10 cellular contexts compared by ENCODE assay signal in genomic region chr2:18519991-18520604, GRCh38. TPM values are rescaled to one million over a fixed set of nuclear protein-coding genes. Genes with fewer than 3 reads are reported as not detected.
DNase-seq lines count a peak whose midpoint lies in the region; ATAC-seq and TF ChIP-seq lines count a peak whose summit lies in the region.
"Had no signal": no experiment of that assay in that cellular context is flagged by ENCODE, and none has a peak within 500 bp of the region (broad histone marks: within the 10 kb centered on the region; RNA-seq: fewer than 3 reads in every experiment).

No MANE protein-coding gene starts in this region.

- TF ChIP-seq CTCF in fibroblast of the aortic adventitia (IDR thresholded peaks at IDR 0.05; ENCODE audit: insufficient read depth, low read length), result no peak
- TF ChIP-seq CTCF in stomach (IDR thresholded peaks at IDR 0.05), result no peak

- no peak overlapping the region for H3K4me3 ChIP-seq in fibroblast of the aortic adventitia (ENCODE audit: low read depth, low read length)
- no peak overlapping the region for H3K4me3 ChIP-seq in stomach
- H3K4me3 ChIP-seq: lung, prostate gland had no signal

- ATAC-seq in GM21381 (IDR thresholded peaks at IDR 0.05; ENCODE audit: unreplicated experiment), result peak; percentile 8
- ATAC-seq in HG02884 (IDR thresholded peaks at IDR 0.05; ENCODE audit: unreplicated experiment), result peak; percentile 4

- 35 to 47% (median 42%) methylated on average over 9 of the region's 9 CpGs for WGBS in stomach, 5 donors

- H3K9me3 ChIP-seq in stomach, result no peaks in the 10 kb centered on the region
- H3K9me3 ChIP-seq: prostate gland had no signal

- H3K4me1 ChIP-seq in stomach, result peaks cover 0 to 54% (median 25%) of the 10 kb centered on the region in 4 donors
- H3K4me1 ChIP-seq: prostate gland had no signal

- TF ChIP-seq EP300 in stomach (IDR thresholded peaks at IDR 0.05), result no peak

- intact Hi-C loops in stomach (cut with DNase I; ENCODE audit: low total_unique reads), result loop anchor here (10.0 kb wide), 2 partner anchors 225 to 845 kb away; no protein-coding TSS in a partner anchor

- peak; percentile 94 for DNase-seq in fibroblast of the aortic adventitia (ENCODE audit: low read depth)
- DNase-seq in stomach, result no peak
- no peak for DNase-seq in activated CD4-positive, alpha-beta T cell treated with anti-CD3 and anti-CD28 coated beads for 4 hours
- DNase-seq in COLO829 (ENCODE audit: low spot score), result no peak
- DNase-seq in SIG-M5 treated with dmso at 0.1 percent for 504 hours (lab: John Stamatoyannopoulos, UW; ENCODE audit: unreplicated experiment), result no peak
- DNase-seq: cortex of kidney had no signal

- H3K27me3 ChIP-seq in stomach, result no peaks in the 10 kb centered on the region

- H3K36me3 ChIP-seq in stomach, result no peaks in the 10 kb centered on the region
- H3K36me3 ChIP-seq: prostate gland had no signal

- no peak for TF ChIP-seq POLR2A in stomach (IDR thresholded peaks at IDR 0.05)

- H3K27ac ChIP-seq in stomach, result peak overlapping the region in 3 of 5 donors; percentile 43 to 69 (median 67)
- H3K27ac ChIP-seq: prostate gland had no signal

RNA-seq across cellular contexts. Expression of gene RDH14, which starts 40.4 kb away (rescaled TPM):
- 34.5 and 40.5 TPM in 2 replicates for total RNA-seq in fibroblast of the aortic adventitia (ENCODE audit: low replicate concordance)
- 10 to 100 TPM in 4 of 5 donors, not detected in 1; 34.9 to 66.1 (median 45.6) TPM for total RNA-seq in stomach
- 10 to 100 TPM; 13.3 to 16.9 (median 15.4) TPM for polyA plus RNA-seq in stomach
